10 cellular contexts compared by ENCODE assay signal in genomic region chrX:153688900-153689590, GRCh38. TPM values are rescaled to one million over a fixed set of nuclear protein-coding genes. Genes with fewer than 3 reads are reported as not detected.
DNase-seq lines count a peak whose midpoint lies in the region; ATAC-seq and TF ChIP-seq lines count a peak whose summit lies in the region.
"Had no signal": no experiment of that assay in that cellular context is flagged by ENCODE, and none has a peak within 500 bp of the region (broad histone marks: within the 10 kb centered on the region; RNA-seq: fewer than 3 reads in every experiment).

No MANE protein-coding gene starts in this region.

- no peak overlapping the region for H2AFZ ChIP-seq in IMR-90 (replicated peaks; ENCODE audit: low read length, poor library complexity)

- no peak overlapping the region for H3K18ac ChIP-seq in IMR-90 (ENCODE audit: low read depth, low read length)

- intact Hi-C loops in IMR-90 (cut with micrococcal nuclease): no loop called here
- intact Hi-C loops in transverse colon (cut with DNase I; ENCODE audit: low total_unique reads): no loop called here

- no peak for TF ChIP-seq RAD21 in IMR-90 (IDR thresholded peaks at IDR 0.05; ENCODE audit: low read length)

- H2AK5ac ChIP-seq in IMR-90 (ENCODE audit: low read depth, low read length): no peak overlapping the region

- BruUV-seq in IMR-90 (replicated peaks; lab: Mats Ljungman, UMichigan): no TSS peak

- H3K9ac ChIP-seq in IMR-90 (ENCODE audit: low read depth, low read length): peak overlapping the region; percentile 19; the same call in 1 of the 2 replicates

- peaks cover 5% of the 10 kb centered on the region; the same call in 1 of the 2 replicates for H3K9me1 ChIP-seq in IMR-90 (ENCODE audit: insufficient read depth, low read length)

- CTCF ChIA-PET in IMR-90 (lab: Yijun Ruan, JAX): no interaction called here

- in situ Hi-C loops in IMR-90 (cut with MboI; ENCODE audit: low sequenced_read_pairs) (no loop called here), transverse colon (cut with MboI; ENCODE audit: low pct_ligation_motif_present in 1 of 4, low pct_unique_long_range_greater_than_20kb in 1 of 4, low sequenced_read_pairs in 3 of 4) (no loop called here)

- peak; percentile 6 for DNase-seq in IMR-90
- no peak for DNase-seq in chondrocyte (ENCODE audit: low spot score)
- DNase-seq in transverse colon: no peak
- no peak for DNase-seq in stimulated activated CD4-positive, alpha-beta T cell treated with anti-CD3 and anti-CD28 coated beads, Interleukin-4, amount 100 ng/mL, for 4 hours
- no peak for DNase-seq in stimulated activated naive B cell treated with anti-CD40 and anti-IgM and Interleukin-4, amounts not matched to agents 10 μg/mL and 1 μg/mL and 100 μg/mL, for 72 hours

- no peaks in the 10 kb centered on the region for H3K9me3 Mint-ChIP-seq in chondrocyte (ENCODE audit: low read depth)
- H3K9me3 Mint-ChIP-seq in stimulated activated naive B cell treated with anti-CD40 and anti-IgM and Interleukin-4, amounts not matched to agents 10 μg/mL and 1 μg/mL and 100 μg/mL, for 72 hours: no peaks in the 10 kb centered on the region
- H3K9me3 Mint-ChIP-seq: dendritic cell treated with granulocyte-macrophage colony-stimulating factor and Interleukin-4, amounts not matched to agents 40 ng/mL and 50 ng/mL, for 4 days had no signal

- no peak overlapping the region; the same call in 1 of the 2 replicates for H3K4ac ChIP-seq in IMR-90 (ENCODE audit: low read depth, low read length)

- POLR2A ChIA-PET in IMR-90 (lab: Charles Lee; ENCODE audit: unreplicated experiment): no interaction called here

- TF ChIP-seq POLR2A in IMR-90 (IDR thresholded peaks at IDR 0.05; ENCODE audit: low read depth, low read length) (no peak), transverse colon (IDR thresholded peaks at IDR 0.05) (no peak)

- no peaks in the 10 kb centered on the region for H3K36me3 Mint-ChIP-seq in chondrocyte (ENCODE audit: low read depth)
- H3K36me3 Mint-ChIP-seq in stimulated activated naive B cell treated with anti-CD40 and anti-IgM and Interleukin-4, amounts not matched to agents 10 μg/mL and 1 μg/mL and 100 μg/mL, for 72 hours: peaks cover under 1% of the 10 kb centered on the region in 2 donors

- H3K4me1 ChIP-seq in IMR-90 (ENCODE audit: control insufficient read depth, insufficient read depth, low read length) (peaks cover 9% of the 10 kb centered on the region), transverse colon (peaks cover 0 to 17% (median 10%) of the 10 kb centered on the region in 4 donors)

- H2BK15ac ChIP-seq in IMR-90 (ENCODE audit: low read depth, low read length): no peak overlapping the region

- no peak overlapping the region for H3K23ac ChIP-seq in IMR-90 (ENCODE audit: low read depth, low read length)

- H3K9me3 ChIP-seq in IMR-90 (ENCODE audit: control insufficient read depth, insufficient read depth, low read length) (0 out of 2 replicates have a peak, but pooled peaks cover 2% of the 10 kb centered on the region), transverse colon (no peaks in the 10 kb centered on the region)

- no peaks in the 10 kb centered on the region for H3K27me3 Mint-ChIP-seq in chondrocyte (ENCODE audit: low read depth)
- H3K27me3 Mint-ChIP-seq in stimulated activated naive B cell treated with anti-CD40 and anti-IgM and Interleukin-4, amounts not matched to agents 10 μg/mL and 1 μg/mL and 100 μg/mL, for 72 hours: peaks cover 17 to 27% of the 10 kb centered on the region in 2 donors

- no peak overlapping the region for H3K27ac Mint-ChIP-seq in chondrocyte (ENCODE audit: unreplicated experiment)
- H3K27ac Mint-ChIP-seq in stimulated activated naive B cell treated with anti-CD40 and anti-IgM and Interleukin-4, amounts not matched to agents 10 μg/mL and 1 μg/mL and 100 μg/mL, for 72 hours: no peak overlapping the region
- H3K27ac Mint-ChIP-seq: dendritic cell treated with granulocyte-macrophage colony-stimulating factor and Interleukin-4, amounts not matched to agents 40 ng/mL and 50 ng/mL, for 4 days had no signal

- H4K20me1 ChIP-seq in IMR-90 (ENCODE audit: insufficient read depth, low read length): peaks cover 12% of the 10 kb centered on the region

- peak; percentile 18 for ATAC-seq in IMR-90 (ENCODE audit: low read depth)
- no peak for ATAC-seq in HG03432 (IDR thresholded peaks at IDR 0.05; ENCODE audit: unreplicated experiment)
- ATAC-seq in GM18867 (IDR thresholded peaks at IDR 0.05; ENCODE audit: unreplicated experiment): no peak
- no peak for ATAC-seq in stimulated activated naive B cell treated with anti-CD40 and anti-IgM and Interleukin-4, amounts not matched to agents 10 μg/mL and 1 μg/mL and 100 μg/mL, for 72 hours (replicated peaks)

- H4K5ac ChIP-seq in IMR-90 (ENCODE audit: low read depth, low read length): no peak overlapping the region; the same call in 1 of the 2 replicates

- no peak overlapping the region for H2AK9ac ChIP-seq in IMR-90 (replicated peaks; ENCODE audit: low read depth, low read length, poor library complexity)

- H3K14ac ChIP-seq in IMR-90 (replicated peaks; ENCODE audit: low read depth, low read length): no peak overlapping the region

- TF ChIP-seq EP300 in transverse colon (IDR thresholded peaks at IDR 0.05; ENCODE audit: low read depth): no peak

- H3K27ac ChIP-seq in IMR-90 (ENCODE audit: insufficient read depth, low read length) (peak overlapping the region; percentile 2; the same call in 1 of the 2 replicates), layer of hippocampus (ENCODE audit: low read depth, low read length) (peak overlapping the region; percentile 78), transverse colon (peak overlapping the region; percentile 61 to 83 (median 71))

- H3K4me1 Mint-ChIP-seq in chondrocyte (ENCODE audit: low read depth): peaks cover 2% of the 10 kb centered on the region
- H3K4me1 Mint-ChIP-seq in stimulated activated naive B cell treated with anti-CD40 and anti-IgM and Interleukin-4, amounts not matched to agents 10 μg/mL and 1 μg/mL and 100 μg/mL, for 72 hours: peaks cover 4 to 19% of the 10 kb centered on the region in 2 donors

- no peak overlapping the region for H2BK120ac ChIP-seq in IMR-90 (ENCODE audit: low read depth, low read length)

- dilution Hi-C loops in IMR-90 (cut with HindIII; ENCODE audit: low sequenced_read_pairs, unreplicated experiment): no loop called here

- no peak overlapping the region for H3K56ac ChIP-seq in IMR-90 (ENCODE audit: extremely low read depth, insufficient read depth, low read length)

- TF ChIP-seq CTCF in IMR-90 (conservative IDR thresholded peaks at IDR 0.05; ENCODE audit: low read depth, low read length): no peak
- no peak for TF ChIP-seq CTCF in chondrocyte (IDR thresholded peaks at IDR 0.05)
- TF ChIP-seq CTCF in transverse colon (IDR thresholded peaks at IDR 0.05): no peak

- no peak overlapping the region for H4K91ac ChIP-seq in IMR-90 (ENCODE audit: insufficient read depth, low read depth, low read length)

- H3K4me2 ChIP-seq in IMR-90 (ENCODE audit: low read depth, low read length): peak overlapping the region; percentile 75

- H2BK5ac ChIP-seq in IMR-90 (ENCODE audit: low read depth, low read length, poor library complexity, severe bottlenecking): no peak overlapping the region

- 0 out of 4 replicates have a peak, but pooled peaks cover 0 to 6% of the 10 kb centered on the region in 2 experiments for H3K79me1 ChIP-seq in IMR-90 (ENCODE audit: low read depth in 1 of 2, low read length in 2 of 2)

- H3K36me3 ChIP-seq in IMR-90 (ENCODE audit: control insufficient read depth, insufficient read depth, low read length) (peaks cover 4% of the 10 kb centered on the region), transverse colon (no peaks in the 10 kb centered on the region)

- H3K4me3 Mint-ChIP-seq in chondrocyte (ENCODE audit: unreplicated experiment): peak overlapping the region; percentile 56
- no peak overlapping the region for H3K4me3 Mint-ChIP-seq in stimulated activated naive B cell treated with anti-CD40 and anti-IgM and Interleukin-4, amounts not matched to agents 10 μg/mL and 1 μg/mL and 100 μg/mL, for 72 hours
- H3K4me3 Mint-ChIP-seq: dendritic cell treated with granulocyte-macrophage colony-stimulating factor and Interleukin-4, amounts not matched to agents 40 ng/mL and 50 ng/mL, for 4 days had no signal

- 40% methylated on average over 17 of the region's 56 CpGs; no CpG with 5 or more reads in 1 of the 2 experiments for WGBS in IMR-90 (ENCODE audit: extremely low coverage in 2 of 2, insufficient read length in 1 of 2), 2 experiments
- 58% methylated on average over 17 of the region's 56 CpGs; no CpG with 5 or more reads in 1 of the 2 donors for WGBS in transverse colon (ENCODE audit: low coverage in 1 of 2), 2 donors

- no peak overlapping the region for H2BK20ac ChIP-seq in IMR-90 (ENCODE audit: low read depth, low read length)

- H3K4me3 ChIP-seq in IMR-90 (ENCODE audit: insufficient read depth, low read depth, low read length): peak overlapping the region; percentile 96
- H3K4me3 ChIP-seq in transverse colon: peak overlapping the region in 3 of 4 donors; percentile 41 to 57 (median 46)

- H3K27me3 ChIP-seq in IMR-90 (ENCODE audit: control insufficient read depth, insufficient read depth, low read length) (no peaks in the 10 kb centered on the region; the same call in 1 of the 2 replicates), layer of hippocampus (ENCODE audit: control insufficient read depth, insufficient read depth, low read length) (no peaks in the 10 kb centered on the region), transverse colon (no peaks in the 10 kb centered on the region)

- no peak overlapping the region; a peak in 1 of 4 replicates for H4K8ac ChIP-seq in IMR-90 (ENCODE audit: low read depth in 2 of 2, low read length in 2 of 2)

RNA-seq across cellular contexts. Expression of gene SLC6A8, which starts 1.3 kb away (rescaled TPM):
- total RNA-seq in IMR-90 (2012; rRNA removed) (6.7 and 7.2 TPM in 2 replicates), chondrocyte (47.6 to 71.1 TPM (median 70.6 TPM) in 3 replicates), transverse colon (100 to 1,000 TPM in 3 of 4 donors, 10 to 100 TPM in 1; 61.1 to 332 (median 197) TPM)
- 21.1 and 25.5 TPM in 2 replicates for polyA plus RNA-seq in IMR-90 (2012; rRNA removed)
- 15.6 and 31.1 TPM in 2 replicates for polyA plus RNA-seq in IMR-90 (2012; cell fraction: cytosol; rRNA removed)
- polyA plus RNA-seq in IMR-90 (2012; cell fraction: nucleus; rRNA removed; ENCODE audit: low replicate concordance): 48.5 and 108 TPM in 2 replicates
- total RNA-seq: OCI-LY7 had no signal

RNA-seq across cellular contexts. Expression of gene PNCK, which starts 15.4 kb away (rescaled TPM):
- total RNA-seq in IMR-90 (2012; rRNA removed) (0.18 TPM in 1 of 2 replicates, not detected in the other), chondrocyte (3.2 to 3.8 TPM (median 3.5 TPM) in 3 replicates), transverse colon (10 to 100 TPM in 1 of 4 donors, 1 to 10 TPM in 2, not detected in 1; 6.5 to 74.4 (median 7.9) TPM)
- 0.13 and 0.22 TPM in 2 replicates for polyA plus RNA-seq in IMR-90 (2012; rRNA removed)
- 0.22 TPM in 2 replicates for polyA plus RNA-seq in IMR-90 (2012; cell fraction: cytosol; rRNA removed)
- polyA plus RNA-seq in IMR-90 (2012; cell fraction: nucleus; rRNA removed; ENCODE audit: low replicate concordance): 2.2 and 2.5 TPM in 2 replicates

RNA-seq across cellular contexts. Expression of gene BCAP31, which starts 35.1 kb away (rescaled TPM):
- total RNA-seq in IMR-90 (2012; rRNA removed) (166 and 244 TPM in 2 replicates), chondrocyte (144 to 153 TPM (median 147 TPM) in 3 replicates), transverse colon (100 to 1,000 TPM in 2 of 4 donors, 10 to 100 TPM in 2; 37.6 to 113 (median 74.4) TPM)
- 125 and 131 TPM in 2 replicates for polyA plus RNA-seq in IMR-90 (2012; rRNA removed)
- 118 and 139 TPM in 2 replicates for polyA plus RNA-seq in IMR-90 (2012; cell fraction: cytosol; rRNA removed)
- 56.8 and 80.0 TPM in 2 replicates for polyA plus RNA-seq in IMR-90 (2012; cell fraction: nucleus; rRNA removed; ENCODE audit: low replicate concordance)

RNA-seq across cellular contexts. Expression of gene ABCD1, which starts 35.6 kb away (rescaled TPM):
- total RNA-seq in IMR-90 (2012; rRNA removed) (4.3 and 4.7 TPM in 2 replicates), chondrocyte (19.0 to 25.4 TPM (median 20.3 TPM) in 3 replicates), transverse colon (10 to 100 TPM in 3 of 4 donors, 1 to 10 TPM in 1; 7.0 to 50.5 (median 18.1) TPM)
- 7.0 and 8.3 TPM in 2 replicates for polyA plus RNA-seq in IMR-90 (2012; rRNA removed)
- 7.5 and 11.5 TPM in 2 replicates for polyA plus RNA-seq in IMR-90 (2012; cell fraction: cytosol; rRNA removed)
- 11.4 and 27.2 TPM in 2 replicates for polyA plus RNA-seq in IMR-90 (2012; cell fraction: nucleus; rRNA removed; ENCODE audit: low replicate concordance)

RNA-seq across cellular contexts. Expression of gene DUSP9, which starts 42.0 kb away (rescaled TPM):
- total RNA-seq in IMR-90 (2012; rRNA removed) (under 0.01 TPM in 2 replicates), chondrocyte (0.13 to 0.77 TPM in 2 of 3 replicates, not detected in the other), transverse colon (not detected)
- 0.09 and 0.16 TPM in 2 replicates for polyA plus RNA-seq in IMR-90 (2012; rRNA removed)
- polyA plus RNA-seq in IMR-90 (2012; cell fraction: cytosol; rRNA removed): 0.05 and 0.20 TPM in 2 replicates
- 0.05 and 0.16 TPM in 2 replicates for polyA plus RNA-seq in IMR-90 (2012; cell fraction: nucleus; rRNA removed; ENCODE audit: low replicate concordance)
- total RNA-seq: OCI-LY7 had no signal

Comparison
In these comparisons a context has a peak if more than half of its experiments do, and no peak if none do; other contexts are left out.
1. H3K27ac ChIP-seq: peak in every context shown above with its lines; median percentile 78 in layer of hippocampus; 71 in transverse colon; 2 in IMR-90.